In genomic region chr17:74527081-74527480, GRCh38 we compare ENCODE assay signal across 28 cellular contexts. TPM values are rescaled to one million over a fixed set of nuclear protein-coding genes. Genes with fewer than 3 reads are reported as not detected.
A peak's percentile ranks its signal among the peaks of the same experiment; 100 is the strongest.
DNase-seq lines count a peak whose midpoint lies in the region; ATAC-seq and TF ChIP-seq lines count a peak whose summit lies in the region.
"Had no signal": no experiment of that assay in that cellular context is flagged by ENCODE, and none has a peak within 500 bp of the region (broad histone marks: within the 10 kb centered on the region; RNA-seq: fewer than 3 reads in every experiment).

No MANE protein-coding gene starts in this region.

- H3K27ac ChIP-seq in HL-60 (replicated peaks), result peak overlapping the region; percentile 31
- H3K27ac ChIP-seq in esophagus muscularis mucosa (replicated peaks in 1 of 4), result no peak overlapping the region
- H3K27ac ChIP-seq: A549, left ventricle myocardium inferior had no signal

- TF ChIP-seq CTCF in HL-60 (IDR thresholded peaks at IDR 0.05; ENCODE audit: insufficient read depth, low read length) (no peak), esophagus muscularis mucosa (IDR thresholded peaks at IDR 0.05) (no peak), WTC11 (IDR thresholded peaks at IDR 0.05) (no peak)

- no peaks in the 10 kb centered on the region for H3K36me3 ChIP-seq in esophagus muscularis mucosa
- H3K36me3 ChIP-seq: left ventricle myocardium inferior had no signal

- H3K27me3 Mint-ChIP-seq in stimulated activated naive B cell treated with anti-CD40 and anti-IgM and Interleukin-4, amounts not matched to agents 10 μg/mL and 1 μg/mL and 100 μg/mL, for 72 hours, result peaks cover 0 to 26% of the 10 kb centered on the region in 2 donors
- H3K27me3 Mint-ChIP-seq in WTC11 (ENCODE audit: low read depth), result peaks cover 36% of the 10 kb centered on the region

- CTCF ChIA-PET in WTC11 (lab: Charles Lee), result interaction anchor here (1.2 to 1.5 kb wide), 2 partner anchors 16 to 148 kb away, joined by 3 to 5 read pairs; no protein-coding TSS in a partner anchor

- POLR2A ChIA-PET in WTC11 (lab: Charles Lee), result no interaction called here

- H3K4me3 Mint-ChIP-seq in stimulated activated naive B cell treated with anti-CD40 and anti-IgM and Interleukin-4, amounts not matched to agents 10 μg/mL and 1 μg/mL and 100 μg/mL, for 72 hours, result no peak overlapping the region
- H3K4me3 Mint-ChIP-seq in WTC11, result no peak overlapping the region
- H3K4me3 Mint-ChIP-seq: activated naive CD8-positive, alpha-beta T cell; CD8-positive, alpha-beta memory T cell; effector memory CD8-positive, alpha-beta T cell; mesothelial cell of epicardium; naive B cell; T-helper 1 cell treated with Interleukin-12 subunit alpha and Interleukin-12 subunit beta and Interleukin-4 antibody, amounts not matched to agents 30 μg/mL and 1 μg/mL, for 36 hours had no signal

- no peak for TF ChIP-seq EP300 in esophagus muscularis mucosa (IDR thresholded peaks at IDR 0.05)

- H3K4me1 ChIP-seq in esophagus muscularis mucosa, result no peaks in the 10 kb centered on the region
- H3K4me1 ChIP-seq: A549, left ventricle myocardium inferior had no signal

- H3K4me1 Mint-ChIP-seq in stimulated activated naive B cell treated with anti-CD40 and anti-IgM and Interleukin-4, amounts not matched to agents 10 μg/mL and 1 μg/mL and 100 μg/mL, for 72 hours, result peaks cover 46 to 88% of the 10 kb centered on the region in 2 donors
- peaks cover 6% of the 10 kb centered on the region for H3K4me1 Mint-ChIP-seq in WTC11
- H3K4me1 Mint-ChIP-seq: CD8-positive, alpha-beta memory T cell; mesothelial cell of epicardium had no signal

- DNase-seq in activated CD8-positive, alpha-beta memory T cell treated with anti-CD3 and anti-CD28 coated beads for 24 hours, result peak; percentile 26
- no peak for DNase-seq in activated CD8-positive, alpha-beta memory T cell treated with anti-CD3 and anti-CD28 coated beads, Interleukin-2, amount 50 U/mL, for 4 hours
- DNase-seq in HL-60 (ENCODE audit: low read depth in 1 of 2, low spot score in 1 of 2), result peak in 1 of 2 experiments; percentile 48
- DNase-seq in esophagus muscularis mucosa (ENCODE audit: extremely low spot score), result peak; percentile 68
- DNase-seq in stimulated activated naive B cell treated with anti-CD40 and anti-IgM and Interleukin-4, amounts not matched to agents 10 μg/mL and 1 μg/mL and 100 μg/mL, for 72 hours, result no peak
- no peak for DNase-seq in NCI-H1092 treated with DMSO at 0.1 percent for 48 hours (lab: John Stamatoyannopoulos, UW)
- DNase-seq in stimulated activated CD4-positive, alpha-beta T cell treated with anti-CD3 and anti-CD28 coated beads, Interleukin-4, amount 100 ng/mL, for 1 hour, result no peak
- DNase-seq in WTC11 (ENCODE audit: low spot score), result no peak
- DNase-seq: activated CD4-positive, CD25-positive, alpha-beta regulatory T cell; CD8-positive, alpha-beta memory T cell; effector memory CD8-positive, alpha-beta T cell; left ventricle myocardium inferior; naive B cell; NCI-H1092; NCI-H2029; NCI-H526; NK-92 treated with Interleukin-12 subunit alpha and Interleukin-12 subunit beta, amount 100 ng/mL, for 24 hours; Right ventricle myocardium superior; stimulated activated naive CD4-positive, alpha-beta T cell had no signal

- peak overlapping the region; percentile 33 for H3K27ac Mint-ChIP-seq in stimulated activated naive B cell treated with anti-CD40 and anti-IgM and Interleukin-4, amounts not matched to agents 10 μg/mL and 1 μg/mL and 100 μg/mL, for 72 hours
- H3K27ac Mint-ChIP-seq in WTC11, result no peak overlapping the region
- H3K27ac Mint-ChIP-seq: activated naive CD8-positive, alpha-beta T cell; CD8-positive, alpha-beta memory T cell; effector memory CD8-positive, alpha-beta T cell; mesothelial cell of epicardium; T-helper 1 cell treated with Interleukin-12 subunit alpha and Interleukin-12 subunit beta and Interleukin-4 antibody, amounts not matched to agents 30 μg/mL and 1 μg/mL, for 36 hours had no signal

- peaks cover 0 to 13% (median 5%) of the 10 kb centered on the region in 4 donors for H3K9me3 ChIP-seq in esophagus muscularis mucosa
- H3K9me3 ChIP-seq: A549 had no signal

- H3K4me3 ChIP-seq in HL-60 (replicated peaks; ENCODE audit: insufficient read depth, low read length), result no peak overlapping the region
- H3K4me3 ChIP-seq in esophagus muscularis mucosa, result no peak overlapping the region
- H3K4me3 ChIP-seq: A549, left ventricle myocardium inferior had no signal

- no peak for TF ChIP-seq POLR2A in esophagus muscularis mucosa (IDR thresholded peaks at IDR 0.05; ENCODE audit: low read depth)

- intact Hi-C loops in esophagus muscularis mucosa (cut with DNase I), result no loop called here

- H3K27me3 ChIP-seq in HL-60 (ENCODE audit: insufficient read depth, poor library complexity, severe bottlenecking) (no peaks in the 10 kb centered on the region), esophagus muscularis mucosa (peaks cover 0 to 20% (median 0%) of the 10 kb centered on the region in 4 donors)

- 93% methylated on average over 5 of the region's 5 CpGs for WGBS in esophagus muscularis mucosa

- H3K9me3 Mint-ChIP-seq in stimulated activated naive B cell treated with anti-CD40 and anti-IgM and Interleukin-4, amounts not matched to agents 10 μg/mL and 1 μg/mL and 100 μg/mL, for 72 hours, result peaks cover 5 to 10% of the 10 kb centered on the region in 2 donors
- H3K9me3 Mint-ChIP-seq in WTC11, result peaks cover 5% of the 10 kb centered on the region
- H3K9me3 Mint-ChIP-seq: mesothelial cell of epicardium had no signal

- ATAC-seq in stimulated activated naive B cell treated with anti-CD40 and anti-IgM and Interleukin-4, amounts not matched to agents 10 μg/mL and 1 μg/mL and 100 μg/mL, for 72 hours (replicated peaks), result no peak
- no peak for ATAC-seq in WTC11
- ATAC-seq: A549; effector memory CD8-positive, alpha-beta T cell; SK-N-SH treated with all-trans-retinoic acid at 6 μM for 48 hours had no signal

- peaks cover 36 to 37% of the 10 kb centered on the region in 2 donors for H3K36me3 Mint-ChIP-seq in stimulated activated naive B cell treated with anti-CD40 and anti-IgM and Interleukin-4, amounts not matched to agents 10 μg/mL and 1 μg/mL and 100 μg/mL, for 72 hours
- no peaks in the 10 kb centered on the region for H3K36me3 Mint-ChIP-seq in WTC11
- H3K36me3 Mint-ChIP-seq: activated naive CD8-positive, alpha-beta T cell; CD8-positive, alpha-beta memory T cell; mesothelial cell of epicardium had no signal

TF ChIP-seq in WTC11, 78 proteins besides CTCF, POLR2A, EP300 and RAD21:
- TF ChIP-seq TEAD1 (CRISPR knock-in tag; IDR thresholded peaks at IDR 0.05) (no peak), ZNF512 (CRISPR knock-in tag; IDR thresholded peaks at IDR 0.05; ENCODE audit: borderline replicate concordance) (no peak), E2F5 (CRISPR knock-in tag; IDR thresholded peaks at IDR 0.05) (no peak), HMGA2 (CRISPR knock-in tag; IDR thresholded peaks at IDR 0.05) (no peak)

RNA-seq across cellular contexts. Expression of gene CD300LB, which starts 4.2 kb away (rescaled TPM):
- total RNA-seq in esophagus muscularis mucosa (under 1 TPM in 3 of 4 donors, not detected in 1; 0.17 to 0.83 (median 0.23) TPM), WTC11 (2021) (not detected in 3 replicates)
- total RNA-seq: fibroblast of villous mesenchyme, H4, HT1080, left ventricle myocardium inferior, mesothelial cell of epicardium, pulmonary artery endothelial cell had no signal

RNA-seq across cellular contexts. Expression of gene CD300C, which starts 18.8 kb away (rescaled TPM):
- total RNA-seq in esophagus muscularis mucosa, result 1 to 10 TPM in 3 of 4 donors, under 1 TPM in 1; 0.39 to 4.6 (median 1.6) TPM
- total RNA-seq in WTC11 (2021), result not detected in 3 replicates
- total RNA-seq: fibroblast of villous mesenchyme, mesothelial cell of epicardium, pulmonary artery endothelial cell had no signal

RNA-seq across cellular contexts. Expression of gene CD300H, which starts 40.2 kb away (rescaled TPM):
- total RNA-seq in esophagus muscularis mucosa (not detected), WTC11 (2021) (not detected in 3 replicates)
- total RNA-seq: CD8-positive, alpha-beta memory T cell; fibroblast of villous mesenchyme; H4; HT1080; left ventricle myocardium inferior; mesothelial cell of epicardium; pulmonary artery endothelial cell; Right ventricle myocardium superior had no signal

Comparison
In these comparisons a context has a peak if more than half of its experiments do, and no peak if none do; other contexts are left out.
1. DNase-seq: peak in activated CD8-positive, alpha-beta memory T cell treated with anti-CD3 and anti-CD28 coated beads for 24 hours (single experiment) and esophagus muscularis mucosa (single experiment); none in activated CD8-positive, alpha-beta memory T cell treated with anti-CD3 and anti-CD28 coated beads, Interleukin-2, amount 50 U/mL, for 4 hours (single experiment), stimulated activated naive B cell treated with anti-CD40 and anti-IgM and Interleukin-4, amounts not matched to agents 10 μg/mL and 1 μg/mL and 100 μg/mL, for 72 hours (single experiment), NCI-H1092 treated with DMSO at 0.1 percent for 48 hours (single experiment), stimulated activated CD4-positive, alpha-beta T cell treated with anti-CD3 and anti-CD28 coated beads, Interleukin-4, amount 100 ng/mL, for 1 hour (single experiment) and WTC11 (single experiment).